8 cellular contexts compared by ENCODE assay signal in genomic region chr12:107126688-107127481, GRCh38. TPM values are rescaled to one million over a fixed set of nuclear protein-coding genes. Genes with fewer than 3 reads are reported as not detected.
DNase-seq lines count a peak whose midpoint lies in the region; ATAC-seq and TF ChIP-seq lines count a peak whose summit lies in the region.

No MANE protein-coding gene starts in this region.

- POLR2A ChIA-PET in A673 (lab: Charles Lee; ENCODE audit: low non-redundant PET): no interaction called here

- no peak overlapping the region for H3K4me3 ChIP-seq in A673 (ENCODE audit: low read depth, low read length, poor library complexity, severe bottlenecking)

- H3K27me3 Mint-ChIP-seq in chondrocyte (ENCODE audit: low read depth): peaks cover 32% of the 10 kb centered on the region

- no peaks in the 10 kb centered on the region for H3K9me3 ChIP-seq in A673 (ENCODE audit: low read depth, low read length, poor library complexity, severe bottlenecking)

- TF ChIP-seq CTCF in A673 (conservative IDR thresholded peaks at IDR 0.05; ENCODE audit: low read depth, low read length) (peak; percentile 47), GM12873 (IDR thresholded peaks at IDR 0.05; ENCODE audit: insufficient read depth, low read depth, low read length, missing control alignments) (peak; percentile 34), chondrocyte (IDR thresholded peaks at IDR 0.05) (peak; percentile 69)

- no peaks in the 10 kb centered on the region for H3K27me3 ChIP-seq in A673 (replicated peaks; ENCODE audit: insufficient read depth, low read depth, low read length, poor library complexity)

- peaks cover 3% of the 10 kb centered on the region for H3K9me3 Mint-ChIP-seq in chondrocyte (ENCODE audit: low read depth)

- ATAC-seq in HG02759 (IDR thresholded peaks at IDR 0.05; ENCODE audit: unreplicated experiment): no peak
- no peak for ATAC-seq in HG02852 (IDR thresholded peaks at IDR 0.05; ENCODE audit: unreplicated experiment)
- no peak for ATAC-seq in HG03457 (IDR thresholded peaks at IDR 0.05; ENCODE audit: unreplicated experiment)

- no peak overlapping the region for H3K4me3 Mint-ChIP-seq in chondrocyte (ENCODE audit: unreplicated experiment)

- DNase-seq in A673 (ENCODE audit: low spot score) (peak; percentile 41), NCI-H345 treated with DMSO at 0.1 percent for 48 hours (lab: John Stamatoyannopoulos, UW; ENCODE audit: unreplicated experiment) (peak; percentile 40), chondrocyte (ENCODE audit: low spot score) (no peak)
- DNase-seq in stimulated activated CD4-positive, alpha-beta T cell treated with anti-CD3 and anti-CD28 coated beads, Interleukin-2, amount 100 ng/mL, for 48 hours: no peak

- no peaks in the 10 kb centered on the region for H3K4me1 ChIP-seq in A673 (ENCODE audit: insufficient read depth, low read length, poor library complexity, severe bottlenecking)

- H3K27ac Mint-ChIP-seq in chondrocyte (ENCODE audit: unreplicated experiment): no peak overlapping the region

- intact Hi-C loops in A673 (cut with micrococcal nuclease; ENCODE audit: unreplicated experiment): no loop called here

- no peaks in the 10 kb centered on the region for H3K4me1 Mint-ChIP-seq in chondrocyte (ENCODE audit: low read depth)

- no peaks in the 10 kb centered on the region for H3K36me3 ChIP-seq in A673 (ENCODE audit: insufficient read depth, low read length, poor library complexity, severe bottlenecking)

- CTCF ChIA-PET in A673 (lab: Charles Lee): interaction anchor here (0.6 to 1.0 kb wide), 2 partner anchors 25 to 495 kb away, joined by 3 read pairs; no protein-coding TSS in a partner anchor

- H3K27ac ChIP-seq in A673 (ENCODE audit: low read depth, low read length, poor library complexity, severe bottlenecking): no peak overlapping the region

- BruUV-seq in A673 (replicated peaks; lab: Mats Ljungman, UMichigan): no TSS peak

- no peaks in the 10 kb centered on the region for H3K36me3 Mint-ChIP-seq in chondrocyte (ENCODE audit: low read depth)

RNA-seq across cellular contexts. Expression of gene CRY1, which starts 33.5 kb away (rescaled TPM):
- total RNA-seq in A673 (2021) (33.6 and 41.0 TPM in 2 replicates), chondrocyte (16.8 to 21.2 TPM (median 20.8 TPM) in 3 replicates)

Comparison
In these comparisons a context has a peak if more than half of its experiments do, and no peak if none do; other contexts are left out.
1. DNase-seq: peak in A673 (single experiment) and NCI-H345 treated with DMSO at 0.1 percent for 48 hours (single experiment); none in chondrocyte (single experiment) and stimulated activated CD4-positive, alpha-beta T cell treated with anti-CD3 and anti-CD28 coated beads, Interleukin-2, amount 100 ng/mL, for 48 hours (0 of 2).
2. Peak in every context shown above with its lines, with median percentiles within 50 percentile points of each other: CTCF ChIP-seq.